In genomic region chr1:152111515-152111968, GRCh38 we compare ENCODE assay signal across 8 cellular contexts. TPM values are rescaled to one million over a fixed set of nuclear protein-coding genes. Genes with fewer than 3 reads are reported as not detected.
DNase-seq lines count a peak whose midpoint lies in the region; ATAC-seq, FAIRE-seq and TF ChIP-seq lines count a peak whose summit lies in the region.

No MANE protein-coding gene starts in this region.

- intact Hi-C loops in pancreas (cut with DNase I): no loop called here

- DNase-seq in GM13976 (ENCODE audit: low spot score) (peak; percentile 38), SK-N-DZ (ENCODE audit: low spot score) (peak; percentile 76), epithelial cell of proximal tubule (ENCODE audit: low read depth) (no peak), pancreas (peak in 2 of 6 donors; percentile 17 to 60), NAMALWA (ENCODE audit: low spot score) (no peak), cerebellar cortex (ENCODE audit: low spot score) (no peak)

- no peaks in the 10 kb centered on the region for H3K9me3 ChIP-seq in pancreas

- FAIRE-seq in pancreas (lab: Jason Lieb, UNC): no peak

- H3K27ac ChIP-seq in 22Rv1 (peak overlapping the region; percentile 66), pancreas (no peak overlapping the region)

- 0 to 2% methylated on average over 43 to 44 of the region's 44 CpGs for WGBS in pancreas, 2 donors

- H3K4me3 ChIP-seq in epithelial cell of proximal tubule (ENCODE audit: low read depth, low read length) (peak overlapping the region; percentile 57), pancreas (peak overlapping the region; percentile 18 to 60 (median 27))

- H3K27me3 ChIP-seq in pancreas: peaks cover 9 to 53% (median 14%) of the 10 kb centered on the region in 4 donors

- H3K4me1 ChIP-seq in pancreas: peaks cover 0 to 6% (median 5%) of the 10 kb centered on the region in 3 donors

- H3K36me3 ChIP-seq in pancreas: no peaks in the 10 kb centered on the region

- ATAC-seq in pancreas: peak in 3 of 4 donors; percentile 13 to 44 (median 14)
- ATAC-seq in GM21360 (IDR thresholded peaks at IDR 0.05; ENCODE audit: unreplicated experiment): no peak

- in situ Hi-C loops in GM13976 (cut with MboI; ENCODE audit: low sequenced_read_pairs, unreplicated experiment): no loop called here

- TF ChIP-seq CTCF in 22Rv1 (IDR thresholded peaks at IDR 0.05): no peak
- no peak for TF ChIP-seq CTCF in GM13976 (IDR thresholded peaks at IDR 0.05; ENCODE audit: borderline replicate concordance, control extremely low read depth, extremely low read depth, insufficient read depth, missing control alignments)
- no peak for TF ChIP-seq CTCF in epithelial cell of proximal tubule (conservative IDR thresholded peaks at IDR 0.05; ENCODE audit: low read depth, low read length)
- TF ChIP-seq CTCF in pancreas (IDR thresholded peaks at IDR 0.05): no peak

RNA-seq across cellular contexts. Expression of gene TCHH, which starts 3.7 kb away (rescaled TPM):
- not detected in 2 replicates for polyA plus RNA-seq in SK-N-DZ (2014; cell fraction: cytosol; rRNA removed)
- 0.25 and 0.45 TPM in 2 replicates for polyA plus RNA-seq in SK-N-DZ (2014; cell fraction: nucleus; rRNA removed)
- total RNA-seq in epithelial cell of proximal tubule (under 0.01 TPM in 1 of 2 replicates, not detected in the other), pancreas (under 1 TPM in 5 of 6 donors, not detected in 1; 0.03 to 0.06 (median 0.06) TPM)
- polyA plus RNA-seq in pancreas: under 1 TPM; 0.15 to 0.42 TPM

RNA-seq across cellular contexts. Expression of gene TCHHL1, which starts 22.7 kb away (rescaled TPM):
- not detected in 2 replicates for polyA plus RNA-seq in SK-N-DZ (2014; cell fraction: cytosol; rRNA removed)
- not detected in 2 replicates for polyA plus RNA-seq in SK-N-DZ (2014; cell fraction: nucleus; rRNA removed)
- total RNA-seq in epithelial cell of proximal tubule (not detected in 2 replicates), pancreas (not detected)
- polyA plus RNA-seq in pancreas: not detected

RNA-seq across cellular contexts. Expression of gene RPTN, which starts 47.5 kb away (rescaled TPM):
- polyA plus RNA-seq in SK-N-DZ (2014; cell fraction: cytosol; rRNA removed): not detected in 2 replicates
- polyA plus RNA-seq in SK-N-DZ (2014; cell fraction: nucleus; rRNA removed): not detected in 2 replicates
- not detected in 2 replicates for total RNA-seq in epithelial cell of proximal tubule
- total RNA-seq in pancreas: not detected
- not detected for polyA plus RNA-seq in pancreas

Comparison
In these comparisons a context has a peak if more than half of its experiments do, and no peak if none do; other contexts are left out.
1. DNase-seq: peak in GM13976 (single experiment) and SK-N-DZ (single experiment); none in epithelial cell of proximal tubule (single experiment), NAMALWA (single experiment) and cerebellar cortex (single experiment).